8 cellular contexts compared by ENCODE assay signal in the genomic region with DNA sequence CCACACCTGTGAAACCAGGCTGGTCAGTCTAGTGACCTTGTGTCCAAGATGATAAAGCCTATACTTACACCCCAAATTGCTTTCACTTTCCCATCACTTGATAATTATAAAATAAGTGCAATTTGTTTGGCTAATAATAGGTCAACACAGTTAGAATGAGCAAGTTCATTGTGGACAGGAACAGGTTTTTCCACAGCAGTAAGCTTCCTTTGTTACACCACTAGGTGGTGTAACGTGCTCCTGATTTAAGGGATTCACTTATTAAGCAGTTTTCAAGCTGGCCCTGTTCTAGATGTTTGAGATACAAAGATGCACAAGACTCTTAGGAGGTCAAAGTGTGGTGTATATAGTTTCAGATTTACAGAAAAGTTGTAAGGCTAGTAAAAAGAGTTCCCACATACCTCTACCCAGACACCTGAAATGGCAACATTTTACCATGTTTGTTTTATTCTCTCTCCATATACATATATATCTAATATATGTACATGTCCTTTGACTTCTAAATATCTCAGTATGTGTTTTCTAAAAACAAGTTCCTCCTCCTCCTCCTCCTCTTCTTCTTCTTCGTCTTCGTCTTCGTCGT. TPM values are rescaled to one million over a fixed set of nuclear protein-coding genes. Genes with fewer than 3 reads are reported as not detected.
DNase-seq lines count a peak whose midpoint lies in the region; ATAC-seq and TF ChIP-seq lines count a peak whose summit lies in the region.

No MANE protein-coding gene starts in this region.

- no peaks in the 10 kb centered on the region for H3K27me3 ChIP-seq in parathyroid adenoma (ENCODE audit: control insufficient read depth, insufficient read depth, low read length)

- no peak overlapping the region for H2AFZ ChIP-seq in parathyroid adenoma

- no peak overlapping the region for H3K9ac ChIP-seq in parathyroid adenoma

- no peaks in the 10 kb centered on the region for H3K9me3 ChIP-seq in parathyroid adenoma (ENCODE audit: control insufficient read depth, low read length)

- H3K4me3 ChIP-seq in GM12865 (ENCODE audit: low read depth, low read length), result no peak overlapping the region
- H3K4me3 ChIP-seq in parathyroid adenoma (ENCODE audit: low read depth, low read length), result no peak overlapping the region

- ATAC-seq in HG03045 (IDR thresholded peaks at IDR 0.05; ENCODE audit: unreplicated experiment), result peak; percentile 49

- peak; percentile 72 for TF ChIP-seq CTCF in 22Rv1 (IDR thresholded peaks at IDR 0.05)
- TF ChIP-seq CTCF in GM12865 (IDR thresholded peaks at IDR 0.05; ENCODE audit: insufficient read depth, low read depth, low read length, missing control alignments), result peak; percentile 63
- TF ChIP-seq CTCF in parathyroid adenoma (IDR thresholded peaks at IDR 0.05), result peak; percentile 54

- H3K4me2 ChIP-seq in parathyroid adenoma (ENCODE audit: low read length), result no peak overlapping the region

- H3K27ac ChIP-seq in 22Rv1, result no peak overlapping the region
- no peak overlapping the region for H3K27ac ChIP-seq in parathyroid adenoma

- no peaks in the 10 kb centered on the region for H3K4me1 ChIP-seq in parathyroid adenoma

- H3K79me2 ChIP-seq in parathyroid adenoma, result no peaks in the 10 kb centered on the region

- no peaks in the 10 kb centered on the region for H3K36me3 ChIP-seq in parathyroid adenoma (ENCODE audit: control insufficient read depth, insufficient read depth, low read length)

- peak; percentile 48 for DNase-seq in GM12865 (ENCODE audit: low read depth)
- DNase-seq in NOMO-1 treated with dmso at 0.1 percent for 144 hours (lab: John Stamatoyannopoulos, UW; ENCODE audit: unreplicated experiment), result peak; percentile 43
- peak; percentile 30 to 62 for DNase-seq in dermis microvascular lymphatic vessel endothelial cell (ENCODE audit: low read depth in 2 of 2)
- no peak for DNase-seq in middle frontal gyrus (ENCODE audit: extremely low spot score, low spot score)
- DNase-seq in NK-92 treated with Interleukin-12 subunit alpha and Interleukin-12 subunit beta, amount 100 ng/mL, for 24 hours (lab: John Stamatoyannopoulos, UW), result no peak

RNA-seq across cellular contexts. Expression of a gene that starts 6.8 kb away (rescaled TPM):
- total RNA-seq in dermis microvascular lymphatic vessel endothelial cell, result 59.2 and 66.9 TPM in 2 replicates

Comparison
In these comparisons a context has a peak if more than half of its experiments do, and no peak if none do; other contexts are left out.
1. DNase-seq: peak in GM12865 (single experiment), NOMO-1 treated with dmso at 0.1 percent for 144 hours (single experiment) and dermis microvascular lymphatic vessel endothelial cell (2 of 2); none in middle frontal gyrus (single experiment) and NK-92 treated with Interleukin-12 subunit alpha and Interleukin-12 subunit beta, amount 100 ng/mL, for 24 hours (single experiment).
2. Peak in every context shown above with its lines, with median percentiles within 50 percentile points of each other: CTCF ChIP-seq.